ENCODE assay signal across 11 cellular contexts in the genomic region with DNA sequence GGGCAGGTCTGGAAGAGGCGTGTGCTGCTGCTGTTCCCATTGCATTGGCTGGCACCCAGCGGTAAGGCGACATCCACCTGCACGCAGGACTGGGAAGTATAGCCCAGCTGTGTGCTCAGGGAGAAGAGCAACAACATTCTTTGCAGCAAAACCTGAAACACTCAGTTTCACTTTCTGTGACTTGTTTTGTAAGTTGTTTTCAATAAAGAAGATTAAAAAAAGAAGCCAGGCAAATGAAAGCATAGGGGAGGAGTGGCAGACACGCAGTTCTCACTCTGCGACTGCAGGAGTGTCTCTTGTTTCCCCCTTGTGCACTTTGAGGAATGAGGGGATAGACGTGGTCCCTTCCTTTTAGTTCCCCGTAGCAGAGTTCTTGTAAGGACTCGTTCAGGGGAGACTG.
A peak's percentile ranks its signal among the peaks of the same experiment; 100 is the strongest.
DNase-seq lines count a peak whose midpoint lies in the region; ATAC-seq and TF ChIP-seq lines count a peak whose summit lies in the region.
"Had no signal": no experiment of that assay in that cellular context is flagged by ENCODE, and none has a peak within 500 bp of the region (broad histone marks: within the 10 kb centered on the region; RNA-seq: fewer than 3 reads in every experiment).

No MANE protein-coding gene starts in this region.

- no peak overlapping the region for H3K27ac ChIP-seq in coronary artery

- TF ChIP-seq CTCF in nephron progenitor cell (IDR thresholded peaks at IDR 0.05) (no peak), coronary artery (IDR thresholded peaks at IDR 0.05) (no peak)

- DNase-seq in activated CD8-positive, alpha-beta memory T cell treated with anti-CD3 and anti-CD28 coated beads, Interleukin-2, amount 50 U/mL, for 48 hours = peak; percentile 49
- DNase-seq in activated CD8-positive, alpha-beta memory T cell treated with anti-CD3 and anti-CD28 coated beads for 24 hours = no peak
- DNase-seq in nephron progenitor cell = no peak
- DNase-seq in middle frontal gyrus (ENCODE audit: extremely low spot score, low spot score) = no peak
- DNase-seq in NCI-H1417 (lab: John Stamatoyannopoulos, UW) = no peak
- DNase-seq in coronary artery (ENCODE audit: low spot score) = no peak
- DNase-seq: GOT3; NCI-H187; stimulated activated naive CD4-positive, alpha-beta T cell treated with Interleukin-2 at 50 U/mL for 16 hours had no signal

- no peak overlapping the region for H3K4me3 ChIP-seq in coronary artery

- ATAC-seq in GM21528 (IDR thresholded peaks at IDR 0.05; ENCODE audit: low FRiP score, unreplicated experiment) = peak; percentile 65
- peak; percentile 53 for ATAC-seq in HG03521 (IDR thresholded peaks at IDR 0.05; ENCODE audit: unreplicated experiment)

- H3K27ac Mint-ChIP-seq in nephron progenitor cell = peak overlapping the region; percentile 70

- H3K27me3 Mint-ChIP-seq in nephron progenitor cell (ENCODE audit: low read depth, poor library complexity) = no peaks in the 10 kb centered on the region

- H3K4me3 Mint-ChIP-seq in nephron progenitor cell = no peak overlapping the region

- H3K4me1 Mint-ChIP-seq in nephron progenitor cell = peaks cover 35% of the 10 kb centered on the region

- H3K36me3 Mint-ChIP-seq in nephron progenitor cell (ENCODE audit: low read depth) = peaks cover 74% of the 10 kb centered on the region

- peaks cover 15% of the 10 kb centered on the region for H3K9me3 Mint-ChIP-seq in nephron progenitor cell
